21 cellular contexts compared by ENCODE assay signal in the genomic region with DNA sequence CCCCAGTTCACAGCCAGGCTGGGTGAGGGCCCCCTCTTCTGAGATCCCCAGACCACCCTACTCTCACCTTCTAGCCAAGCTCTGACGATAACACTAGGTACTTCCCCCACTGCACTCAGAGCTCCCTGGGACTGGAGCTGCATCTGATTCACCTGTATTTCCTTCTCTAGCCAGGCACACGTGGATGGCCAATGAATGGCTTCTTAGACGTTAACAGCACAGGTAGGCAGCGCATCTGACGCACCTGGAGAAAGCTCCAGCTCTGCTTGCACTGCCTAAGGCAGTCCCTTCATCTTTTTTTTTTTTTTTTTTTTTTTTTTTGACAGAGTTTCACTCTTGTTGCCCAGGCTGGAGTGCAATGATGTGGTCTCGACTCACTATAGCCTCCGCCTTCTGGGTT. TPM values are rescaled to one million over a fixed set of nuclear protein-coding genes. Genes with fewer than 3 reads are reported as not detected.
"Had no signal": no experiment of that assay in that cellular context is flagged by ENCODE, and none has a peak within 500 bp of the region (broad histone marks: within the 10 kb centered on the region; RNA-seq: fewer than 3 reads in every experiment).

No MANE protein-coding gene starts in this region.

- H3K27me3 ChIP-seq: dorsolateral prefrontal cortex, esophagus squamous epithelium, heart left ventricle, hepatocyte, left lung had no signal

- H3K4me1 ChIP-seq: esophagus squamous epithelium, gastroesophageal sphincter, heart left ventricle, left lung, lower lobe of right lung had no signal

- H3K27ac ChIP-seq: coronary artery, dorsolateral prefrontal cortex, esophagus squamous epithelium, gastroesophageal sphincter, heart left ventricle, hepatocyte, left lung, lower lobe of right lung had no signal

- DNase-seq: dermis blood vessel endothelial cell; dorsolateral prefrontal cortex; effector CD4-positive, alpha-beta T cell; effector memory CD4-positive, alpha-beta T cell; esophagus squamous epithelium; foreskin fibroblast; heart left ventricle; hypothalamus; immature natural killer cell; islet precursor cell; left lung; left ventricle myocardium superior; lower lobe of right lung; mesendoderm; midbrain; naive thymus-derived CD4-positive, alpha-beta T cell; natural killer cell had no signal

- ATAC-seq: gastroesophageal sphincter; heart left ventricle; left lung; left ventricle myocardium superior; lower lobe of right lung; naive thymus-derived CD4-positive, alpha-beta T cell; natural killer cell had no signal

RNA-seq across cellular contexts. Expression of gene GALNT14, which starts 48.1 kb away (rescaled TPM):
- total RNA-seq: lung microvascular endothelial cell had no signal
- polyA plus RNA-seq: immature natural killer cell; naive thymus-derived CD4-positive, alpha-beta T cell had no signal
